8 cellular contexts compared by ENCODE assay signal in the genomic region with DNA sequence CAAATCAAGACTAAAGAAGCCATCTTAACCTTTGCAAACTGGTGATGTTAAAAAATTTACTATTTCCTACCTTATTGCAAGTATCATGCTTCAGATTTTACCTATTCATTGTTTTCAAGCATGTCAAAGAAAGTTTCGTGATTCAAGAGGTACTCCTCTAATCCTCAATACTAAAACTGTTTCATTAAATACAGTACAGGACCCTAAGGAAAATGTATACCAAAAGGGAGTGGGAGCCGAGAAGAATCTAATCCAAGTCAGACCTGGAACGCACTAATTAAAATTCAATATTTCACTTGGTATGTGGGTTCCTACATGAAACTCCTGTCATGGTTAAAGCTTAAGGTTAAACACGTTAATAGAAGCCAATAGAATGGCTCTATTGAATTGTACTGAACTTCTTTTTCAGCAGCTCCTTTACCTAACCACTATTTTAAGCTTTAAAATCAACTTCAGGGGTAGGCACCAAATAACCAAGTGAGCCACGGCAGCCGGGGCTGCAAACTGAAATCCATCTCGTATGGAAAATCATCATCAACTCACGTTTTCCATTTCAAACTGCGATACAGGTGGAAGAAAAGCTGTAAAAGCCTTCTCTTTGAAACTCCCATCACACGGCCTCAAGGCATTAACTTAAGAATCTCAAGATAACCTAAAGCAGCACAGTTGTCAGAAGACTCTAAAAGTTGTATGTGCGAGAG.
DNase-seq lines count a peak whose midpoint lies in the region; ATAC-seq, FAIRE-seq and TF ChIP-seq lines count a peak whose summit lies in the region.

No MANE protein-coding gene starts in this region.

- H3K36me3 Mint-ChIP-seq in stimulated activated naive CD8-positive, alpha-beta T cell treated with anti-CD3 and anti-CD28 coated beads, Interleukin-15, Interleukin-2, amounts not matched to agents 100 ng/mL and 50 ng/mL, for 24 hours (ENCODE audit: low read depth): peaks cover 30% of the 10 kb centered on the region

- ATAC-seq in HG03432 (IDR thresholded peaks at IDR 0.05; ENCODE audit: unreplicated experiment): no peak
- no peak for ATAC-seq in HG02840 (IDR thresholded peaks at IDR 0.05; ENCODE audit: low FRiP score, unreplicated experiment)

- intact Hi-C loops in ascending aorta (cut with DNase I): loop anchor here (5.0 to 10.0 kb wide), 4 partner anchors 274 to 1421 kb away; no protein-coding TSS in a partner anchor

- no peaks in the 10 kb centered on the region for H3K27me3 ChIP-seq in ascending aorta

- DNase-seq in GM12891 (ENCODE audit: insufficient read length, low spot score) (no peak), NCI-H69 (lab: John Stamatoyannopoulos, UW) (peak; percentile 2), ascending aorta (ENCODE audit: low spot score in 2 of 2) (no peak), kidney tubule cell (ENCODE audit: low spot score) (peak; percentile 26), dedifferentiated amniotic fluid mesenchymal stem cell (ENCODE audit: extremely low spot score) (no peak)

- TF ChIP-seq POLR2A in GM12891 (IDR thresholded peaks at IDR 0.05; ENCODE audit: low read depth, low read length): no peak

- H3K36me3 ChIP-seq in ascending aorta: no peaks in the 10 kb centered on the region

- peak overlapping the region; percentile 76 to 88 for H3K27ac ChIP-seq in ascending aorta

- H3K27ac Mint-ChIP-seq in stimulated activated naive CD8-positive, alpha-beta T cell treated with anti-CD3 and anti-CD28 coated beads, Interleukin-15, Interleukin-2, amounts not matched to agents 100 ng/mL and 50 ng/mL, for 24 hours: peak overlapping the region; percentile 99

- FAIRE-seq in GM12891 (lab: Jason Lieb, UNC): peak; percentile 55

- H3K4me1 Mint-ChIP-seq in stimulated activated naive CD8-positive, alpha-beta T cell treated with anti-CD3 and anti-CD28 coated beads, Interleukin-15, Interleukin-2, amounts not matched to agents 100 ng/mL and 50 ng/mL, for 24 hours (ENCODE audit: low read depth): peaks cover 67% of the 10 kb centered on the region

- H3K9me3 Mint-ChIP-seq in stimulated activated naive CD8-positive, alpha-beta T cell treated with anti-CD3 and anti-CD28 coated beads, Interleukin-15, Interleukin-2, amounts not matched to agents 100 ng/mL and 50 ng/mL, for 24 hours: no peaks in the 10 kb centered on the region

- no peak for TF ChIP-seq CTCF in ascending aorta (IDR thresholded peaks at IDR 0.05)

- peaks cover 3% of the 10 kb centered on the region for H3K27me3 Mint-ChIP-seq in stimulated activated naive CD8-positive, alpha-beta T cell treated with anti-CD3 and anti-CD28 coated beads, Interleukin-15, Interleukin-2, amounts not matched to agents 100 ng/mL and 50 ng/mL, for 24 hours

- no peaks in the 10 kb centered on the region for H3K9me3 ChIP-seq in ascending aorta

- peak overlapping the region; percentile 66 to 94 for H3K4me3 ChIP-seq in ascending aorta

- peak overlapping the region; percentile 95 for H3K4me3 Mint-ChIP-seq in stimulated activated naive CD8-positive, alpha-beta T cell treated with anti-CD3 and anti-CD28 coated beads, Interleukin-15, Interleukin-2, amounts not matched to agents 100 ng/mL and 50 ng/mL, for 24 hours

- no peaks in the 10 kb centered on the region for H3K4me1 ChIP-seq in ascending aorta

TF ChIP-seq in GM12891, 5 proteins besides CTCF, POLR2A, EP300 and RAD21:
- TF ChIP-seq POU2F2 (IDR thresholded peaks at IDR 0.05; ENCODE audit: low read depth, low read length) (no peak), PAX5 (IDR thresholded peaks at IDR 0.05; ENCODE audit: insufficient read depth, low read length, severe bottlenecking) (no peak), POLR2AphosphoS5 (IDR thresholded peaks at IDR 0.05; ENCODE audit: low read depth, low read length) (no peak), TAF1 (IDR thresholded peaks at IDR 0.05; ENCODE audit: low read depth, low read length) (no peak), SPI1 (IDR thresholded peaks at IDR 0.05; ENCODE audit: low read depth, low read length) (no peak)

Comparison
In these comparisons a context has a peak if more than half of its experiments do, and no peak if none do; other contexts are left out.
1. DNase-seq: peak in NCI-H69 (single experiment) and kidney tubule cell (single experiment); none in GM12891 (single experiment), ascending aorta (0 of 2) and dedifferentiated amniotic fluid mesenchymal stem cell (single experiment).